In genomic region chr1:67576474-67576873, GRCh38 we compare ENCODE assay signal across 1 cellular context.
TF ChIP-seq lines count a peak whose summit lies in the region.

No MANE protein-coding gene starts in this region.

TF ChIP-seq in K562, 482 proteins besides CTCF, POLR2A, EP300 and RAD21 (continued from another document):
- no peak for TF ChIP-seq CEBPG (CRISPR knock-in tag; IDR thresholded peaks at IDR 0.05)
- 0 out of 4 replicates have a peak, but pooled peaks of 1 of the 2 experiments have one; percentile 9 for TF ChIP-seq CEBPG (tag; conservative IDR thresholded peaks at IDR 0.05 in 1 of 2, IDR thresholded peaks at IDR 0.05 in 1 of 2)
